ENCODE assay signal across 22 cellular contexts in the genomic region with DNA sequence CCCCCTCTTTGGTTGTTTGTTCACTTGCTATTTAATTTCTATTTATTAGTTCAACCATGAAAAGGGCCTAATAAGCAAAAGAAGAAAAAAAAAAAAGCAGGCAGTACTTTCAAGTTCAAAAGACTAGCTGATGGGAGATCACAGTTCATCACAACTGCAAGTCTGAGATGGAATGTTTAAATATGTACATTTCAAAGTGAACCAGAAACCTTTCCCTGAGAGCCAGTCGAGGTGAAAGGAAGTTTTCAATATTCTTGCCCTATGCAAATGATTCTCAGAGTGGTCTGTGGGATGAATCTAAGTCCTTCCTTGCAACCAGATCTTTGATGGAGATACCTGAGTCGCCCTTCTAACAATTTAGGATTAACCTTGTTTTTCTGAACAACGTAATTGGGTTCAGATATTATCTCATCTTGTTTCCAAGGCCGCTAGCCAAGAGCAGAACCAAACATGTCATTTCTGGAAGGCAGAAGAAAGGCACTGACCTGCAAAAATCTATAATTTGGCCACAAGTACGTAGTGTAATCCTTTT.
"Had no signal": no experiment of that assay in that cellular context is flagged by ENCODE, and none has a peak within 500 bp of the region (broad histone marks: within the 10 kb centered on the region; RNA-seq: fewer than 3 reads in every experiment).

No MANE protein-coding gene starts in this region.

- H3K9me3 Mint-ChIP-seq: activated naive CD4-positive, alpha-beta T cell treated with anti-CD3 and anti-CD28 coated beads, Interleukin-2, amount 50 U/mL, for 24 hours; stimulated activated memory B cell treated with anti-CD40 and anti-IgM and Interleukin-4, amounts not matched to agents 10 μg/mL and 1 μg/mL and 100 μg/mL, for 72 hours; T-helper 2 cell treated with Interferon-gamma antibody and Interleukin-4, amounts not matched to agents 5 μg/mL and 100 μg/mL, for 36 hours had no signal

- H3K9me3 ChIP-seq: body of pancreas, mucosa of descending colon, stomach, suprapubic skin, tibial nerve had no signal

- H3K4me3 ChIP-seq: body of pancreas, cardiac muscle cell, mucosa of descending colon, stomach, suprapubic skin, tibial nerve had no signal

- H3K36me3 ChIP-seq: cardiac muscle cell, stomach, suprapubic skin, tibial nerve, WERI-Rb-1 had no signal

- H3K27ac ChIP-seq: body of pancreas, cardiac muscle cell, stomach, suprapubic skin, tibial nerve, WERI-Rb-1 had no signal

- DNase-seq: activated CD4-positive, alpha-beta T cell treated with anti-CD3 and anti-CD28 coated beads for 1 hour; activated CD4-positive, alpha-beta T cell treated with anti-CD3 and anti-CD28 coated beads, Interleukin-2, amount 50 U/mL, for 1 hour; activated gamma-delta T cell treated with Interleukin-2 at 50 U/mL for 16 hours; activated T-cell treated with anti-CD3 and anti-CD28 coated beads, Interleukin-2, amount 50 U/mL, for 1 hour; anterior cingulate cortex; body of pancreas; cortex of kidney; foreskin fibroblast; left colon; mesenchymal stem cell; mucosa of descending colon; nucleus accumbens; posterior cingulate gyrus; stomach; WERI-Rb-1 had no signal

- H3K4me3 Mint-ChIP-seq: activated naive CD4-positive, alpha-beta T cell treated with anti-CD3 and anti-CD28 coated beads, Interleukin-2, amount 50 U/mL, for 24 hours; stimulated activated memory B cell treated with anti-CD40 and anti-IgM and Interleukin-4, amounts not matched to agents 10 μg/mL and 1 μg/mL and 100 μg/mL, for 72 hours; T-helper 2 cell treated with Interferon-gamma antibody and Interleukin-4, amounts not matched to agents 5 μg/mL and 100 μg/mL, for 36 hours had no signal

- H3K36me3 Mint-ChIP-seq: activated naive CD4-positive, alpha-beta T cell treated with anti-CD3 and anti-CD28 coated beads, Interleukin-2, amount 50 U/mL, for 24 hours; stimulated activated memory B cell treated with anti-CD40 and anti-IgM and Interleukin-4, amounts not matched to agents 10 μg/mL and 1 μg/mL and 100 μg/mL, for 72 hours had no signal

- ATAC-seq: body of pancreas; left colon; mucosa of descending colon; sciatic nerve; stimulated activated memory B cell treated with anti-CD40 and anti-IgM and Interleukin-4, amounts not matched to agents 10 μg/mL and 1 μg/mL and 100 μg/mL, for 72 hours had no signal

- H3K4me1 ChIP-seq: body of pancreas, stomach, suprapubic skin, tibial nerve had no signal

- H3K4me1 Mint-ChIP-seq: activated naive CD4-positive, alpha-beta T cell treated with anti-CD3 and anti-CD28 coated beads, Interleukin-2, amount 50 U/mL, for 24 hours; stimulated activated memory B cell treated with anti-CD40 and anti-IgM and Interleukin-4, amounts not matched to agents 10 μg/mL and 1 μg/mL and 100 μg/mL, for 72 hours had no signal

- H3K27me3 ChIP-seq: body of pancreas, cardiac muscle cell, stomach, suprapubic skin, tibial nerve had no signal

- H3K27me3 Mint-ChIP-seq: stimulated activated memory B cell treated with anti-CD40 and anti-IgM and Interleukin-4, amounts not matched to agents 10 μg/mL and 1 μg/mL and 100 μg/mL, for 72 hours had no signal

- H3K27ac Mint-ChIP-seq: activated naive CD4-positive, alpha-beta T cell treated with anti-CD3 and anti-CD28 coated beads, Interleukin-2, amount 50 U/mL, for 24 hours; stimulated activated memory B cell treated with anti-CD40 and anti-IgM and Interleukin-4, amounts not matched to agents 10 μg/mL and 1 μg/mL and 100 μg/mL, for 72 hours; T-helper 2 cell treated with Interferon-gamma antibody and Interleukin-4, amounts not matched to agents 5 μg/mL and 100 μg/mL, for 36 hours had no signal
